17 cellular contexts compared by ENCODE assay signal in genomic region chr4:47703964-47704363, GRCh38.
DNase-seq lines count a peak whose midpoint lies in the region; TF ChIP-seq lines count a peak whose summit lies in the region.
"Had no signal": no experiment of that assay in that cellular context is flagged by ENCODE, and none has a peak within 500 bp of the region (broad histone marks: within the 10 kb centered on the region; RNA-seq: fewer than 3 reads in every experiment).

No MANE protein-coding gene starts in this region.

- TF ChIP-seq POLR2A in transverse colon (IDR thresholded peaks at IDR 0.05): no peak

- H4K20me1 ChIP-seq in GM23248 (ENCODE audit: insufficient read depth): no peaks in the 10 kb centered on the region

- H3K27ac ChIP-seq in GM23248: no peak overlapping the region
- peak overlapping the region; percentile 28 for H3K27ac ChIP-seq in ectodermal cell (ENCODE audit: insufficient read depth, low read depth, low read length, poor library complexity, severe bottlenecking)
- no peak overlapping the region for H3K27ac ChIP-seq in transverse colon
- H3K27ac ChIP-seq: C4-2B, neutrophil, SJSA1 had no signal

- no peaks in the 10 kb centered on the region for H3K36me3 Mint-ChIP-seq in progenitor cell of endocrine pancreas (ENCODE audit: insufficient read depth)
- H3K36me3 Mint-ChIP-seq in activated naive CD4-positive, alpha-beta T cell treated with anti-CD3 and anti-CD28 coated beads, Interleukin-2, amount 10 ng/mL, durations not matched to agents 7 days and 5 days: no peaks in the 10 kb centered on the region

- CTCF ChIA-PET in activated naive CD4-positive, alpha-beta T cell treated with anti-CD3 and anti-CD28 coated beads, Interleukin-2, amount 10 ng/mL, durations not matched to agents 7 days and 5 days (lab: Charles Lee): interaction anchor here (1.0 to 3.7 kb wide), 3 partner anchors 10 to 229 kb away, joined by 3 to 16 read pairs (median 6); no protein-coding TSS in a partner anchor

- intact Hi-C loops in transverse colon (cut with DNase I; ENCODE audit: low total_unique reads): no loop called here

- H3K4me1 Mint-ChIP-seq in progenitor cell of endocrine pancreas (ENCODE audit: low read depth): peaks cover 20% of the 10 kb centered on the region
- no peaks in the 10 kb centered on the region for H3K4me1 Mint-ChIP-seq in activated naive CD4-positive, alpha-beta T cell treated with anti-CD3 and anti-CD28 coated beads, Interleukin-2, amount 10 ng/mL, durations not matched to agents 7 days and 5 days

- WGBS in GM23248 (ENCODE audit: low coverage in 1 of 2, low lambda C conversion rate in 2 of 2, missing lambda C conversion rate in 2 of 2), 2 experiments: 13 to 14% methylated on average over 7 of the region's 7 CpGs
- WGBS in ectodermal cell, 2 experiments: 92 to 93% methylated on average over 7 of the region's 7 CpGs
- WGBS in transverse colon (ENCODE audit: low coverage in 1 of 2), 2 donors: 62 to 67% methylated on average over 7 of the region's 7 CpGs

- H3K27me3 ChIP-seq in GM23248 (replicated peaks; ENCODE audit: insufficient read depth) (peaks cover 42% of the 10 kb centered on the region), ectodermal cell (ENCODE audit: control insufficient read depth, insufficient read depth, low read length, poor library complexity, severe bottlenecking) (no peaks in the 10 kb centered on the region), transverse colon (no peaks in the 10 kb centered on the region)
- H3K27me3 ChIP-seq: SJSA1 had no signal

- no peak for TF ChIP-seq CTCF in progenitor cell of endocrine pancreas (IDR thresholded peaks at IDR 0.05; ENCODE audit: unreplicated experiment)
- TF ChIP-seq CTCF in transverse colon (IDR thresholded peaks at IDR 0.05): no peak

- no peaks in the 10 kb centered on the region for H3K36me3 ChIP-seq in GM23248 (ENCODE audit: low read depth)
- no peaks in the 10 kb centered on the region for H3K36me3 ChIP-seq in ectodermal cell (ENCODE audit: control insufficient read depth, insufficient read depth, low read length)
- no peaks in the 10 kb centered on the region for H3K36me3 ChIP-seq in transverse colon
- H3K36me3 ChIP-seq: heart left ventricle, neutrophil, SJSA1 had no signal

- H3K4me3 Mint-ChIP-seq in progenitor cell of endocrine pancreas (ENCODE audit: low read depth): no peak overlapping the region
- H3K4me3 Mint-ChIP-seq in activated naive CD4-positive, alpha-beta T cell treated with anti-CD3 and anti-CD28 coated beads, Interleukin-2, amount 10 ng/mL, durations not matched to agents 7 days and 5 days: no peak overlapping the region
- H3K4me3 Mint-ChIP-seq: activated T-cell treated with anti-CD3 and anti-CD28 coated beads, Interleukin-2, amount 50 U/mL, for 4 hours; T-helper 1 cell treated with Interleukin-12 subunit alpha and Interleukin-12 subunit beta and Interleukin-4 antibody, amounts not matched to agents 30 μg/mL and 1 μg/mL, for 36 hours had no signal

- in situ Hi-C loops in GM23248 (cut with MboI): loop anchor here (10.0 kb wide), 1 partner anchor 131 kb away; the partner anchor contains the start of gene CORIN
- in situ Hi-C loops in transverse colon (cut with MboI; ENCODE audit: low pct_ligation_motif_present in 1 of 4, low pct_unique_long_range_greater_than_20kb in 1 of 4, low sequenced_read_pairs in 3 of 4): no loop called here

- H3K9me3 ChIP-seq in GM23248 (ENCODE audit: low read depth): no peaks in the 10 kb centered on the region
- no peaks in the 10 kb centered on the region for H3K9me3 ChIP-seq in ectodermal cell (ENCODE audit: control insufficient read depth, low read length)
- H3K9me3 ChIP-seq in transverse colon: no peaks in the 10 kb centered on the region
- H3K9me3 ChIP-seq: heart left ventricle, neutrophil, SJSA1 had no signal

- H3K9ac ChIP-seq in GM23248: no peak overlapping the region

- 0 out of 2 replicates have a peak overlapping the region, but pooled peaks have one; percentile 10 for H2AFZ ChIP-seq in GM23248

- H3F3A ChIP-seq in GM23248 (ENCODE audit: insufficient read depth): no peaks in the 10 kb centered on the region

- no peaks in the 10 kb centered on the region for H3K79me2 ChIP-seq in GM23248 (ENCODE audit: insufficient read depth)

- no peak for TF ChIP-seq EP300 in transverse colon (IDR thresholded peaks at IDR 0.05; ENCODE audit: low read depth)

- no peaks in the 10 kb centered on the region for H3K9me3 Mint-ChIP-seq in progenitor cell of endocrine pancreas (ENCODE audit: low read depth)
- H3K9me3 Mint-ChIP-seq in activated naive CD4-positive, alpha-beta T cell treated with anti-CD3 and anti-CD28 coated beads, Interleukin-2, amount 10 ng/mL, durations not matched to agents 7 days and 5 days: no peaks in the 10 kb centered on the region
- H3K9me3 Mint-ChIP-seq: activated T-cell treated with anti-CD3 and anti-CD28 coated beads, Interleukin-2, amount 50 U/mL, for 4 hours; T-helper 1 cell treated with Interleukin-12 subunit alpha and Interleukin-12 subunit beta and Interleukin-4 antibody, amounts not matched to agents 30 μg/mL and 1 μg/mL, for 36 hours had no signal

- H3K4me3 ChIP-seq in GM23248 (no peak overlapping the region), ectodermal cell (ENCODE audit: insufficient read depth, low read depth, low read length) (no peak overlapping the region), transverse colon (no peak overlapping the region)
- H3K4me3 ChIP-seq: SJSA1 had no signal

- H3K27me3 Mint-ChIP-seq in progenitor cell of endocrine pancreas: no peaks in the 10 kb centered on the region
- peaks cover 23% of the 10 kb centered on the region for H3K27me3 Mint-ChIP-seq in activated naive CD4-positive, alpha-beta T cell treated with anti-CD3 and anti-CD28 coated beads, Interleukin-2, amount 10 ng/mL, durations not matched to agents 7 days and 5 days

- DNase-seq in GM23248 (peak; percentile 10), left kidney (ENCODE audit: low read depth, low spot score) (peak; percentile 87), progenitor cell of endocrine pancreas (ENCODE audit: low spot score, unreplicated experiment) (no peak), transverse colon (no peak), NCI-H2081 (lab: John Stamatoyannopoulos, UW) (no peak), LoVo (ENCODE audit: low spot score) (no peak)
- no peak for DNase-seq in activated naive CD4-positive, alpha-beta T cell treated with anti-CD3 and anti-CD28 coated beads, Interleukin-2, amount 10 ng/mL, durations not matched to agents 7 days and 5 days
- DNase-seq: activated naive CD4-positive, alpha-beta T cell treated with Interleukin-2 at 50 U/mL for 16 hours; activated T-cell treated with anti-CD3 and anti-CD28 coated beads, Interleukin-2, amount 50 U/mL, for 4 hours; amniotic stem cell; mammary epithelial cell had no signal

- H3K27ac Mint-ChIP-seq in progenitor cell of endocrine pancreas: peak overlapping the region; percentile 40
- H3K27ac Mint-ChIP-seq in activated naive CD4-positive, alpha-beta T cell treated with anti-CD3 and anti-CD28 coated beads, Interleukin-2, amount 10 ng/mL, durations not matched to agents 7 days and 5 days: no peak overlapping the region
- H3K27ac Mint-ChIP-seq: T-helper 1 cell treated with Interleukin-12 subunit alpha and Interleukin-12 subunit beta and Interleukin-4 antibody, amounts not matched to agents 30 μg/mL and 1 μg/mL, for 36 hours had no signal

- no peak overlapping the region for H3K4me2 ChIP-seq in GM23248 (ENCODE audit: unreplicated experiment)

- H3K9me2 ChIP-seq in GM23248 (ENCODE audit: insufficient read depth): no peaks in the 10 kb centered on the region

- H3K4me1 ChIP-seq in GM23248 (ENCODE audit: insufficient read depth) (no peaks in the 10 kb centered on the region), ectodermal cell (ENCODE audit: control insufficient read depth, insufficient read depth, low read length) (peaks cover 4% of the 10 kb centered on the region), transverse colon (no peaks in the 10 kb centered on the region)
- H3K4me1 ChIP-seq: SJSA1 had no signal

Comparison
In these comparisons a context has a peak if more than half of its experiments do, and no peak if none do; other contexts are left out.
1. DNase-seq: peak in GM23248 (single experiment) and left kidney (single experiment); none in progenitor cell of endocrine pancreas (single experiment), transverse colon (single experiment), NCI-H2081 (0 of 2), activated naive CD4-positive, alpha-beta T cell treated with anti-CD3 and anti-CD28 coated beads, Interleukin-2, amount 10 ng/mL, durations not matched to agents 7 days and 5 days (single experiment) and LoVo (single experiment).